In the genomic region with DNA sequence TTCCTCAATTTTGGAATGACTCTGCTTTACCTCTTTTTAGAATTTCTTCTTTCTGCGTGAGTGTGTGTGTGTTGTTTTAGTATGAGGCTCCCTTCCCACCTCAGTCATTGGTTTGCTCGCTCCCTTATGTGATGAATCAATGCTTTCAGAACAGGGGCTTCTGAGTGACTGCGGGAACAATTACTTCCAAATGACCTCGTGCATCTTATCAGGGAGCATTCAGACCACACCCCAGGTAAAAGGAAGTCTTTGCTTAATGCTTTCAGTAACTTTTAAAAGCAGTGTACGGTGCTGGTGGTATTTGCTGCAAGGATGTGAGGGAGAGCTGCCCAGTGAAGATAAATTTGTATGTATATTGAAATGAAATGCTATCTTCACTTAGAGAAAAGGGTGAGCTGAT, we compare ENCODE assay signal across 30 cellular contexts. TPM values are rescaled to one million over a fixed set of nuclear protein-coding genes. Genes with fewer than 3 reads are reported as not detected.
DNase-seq lines count a peak whose midpoint lies in the region; FAIRE-seq and TF ChIP-seq lines count a peak whose summit lies in the region.
"Had no signal": no experiment of that assay in that cellular context is flagged by ENCODE, and none has a peak within 500 bp of the region (broad histone marks: within the 10 kb centered on the region; RNA-seq: fewer than 3 reads in every experiment).

A gene with protein sequence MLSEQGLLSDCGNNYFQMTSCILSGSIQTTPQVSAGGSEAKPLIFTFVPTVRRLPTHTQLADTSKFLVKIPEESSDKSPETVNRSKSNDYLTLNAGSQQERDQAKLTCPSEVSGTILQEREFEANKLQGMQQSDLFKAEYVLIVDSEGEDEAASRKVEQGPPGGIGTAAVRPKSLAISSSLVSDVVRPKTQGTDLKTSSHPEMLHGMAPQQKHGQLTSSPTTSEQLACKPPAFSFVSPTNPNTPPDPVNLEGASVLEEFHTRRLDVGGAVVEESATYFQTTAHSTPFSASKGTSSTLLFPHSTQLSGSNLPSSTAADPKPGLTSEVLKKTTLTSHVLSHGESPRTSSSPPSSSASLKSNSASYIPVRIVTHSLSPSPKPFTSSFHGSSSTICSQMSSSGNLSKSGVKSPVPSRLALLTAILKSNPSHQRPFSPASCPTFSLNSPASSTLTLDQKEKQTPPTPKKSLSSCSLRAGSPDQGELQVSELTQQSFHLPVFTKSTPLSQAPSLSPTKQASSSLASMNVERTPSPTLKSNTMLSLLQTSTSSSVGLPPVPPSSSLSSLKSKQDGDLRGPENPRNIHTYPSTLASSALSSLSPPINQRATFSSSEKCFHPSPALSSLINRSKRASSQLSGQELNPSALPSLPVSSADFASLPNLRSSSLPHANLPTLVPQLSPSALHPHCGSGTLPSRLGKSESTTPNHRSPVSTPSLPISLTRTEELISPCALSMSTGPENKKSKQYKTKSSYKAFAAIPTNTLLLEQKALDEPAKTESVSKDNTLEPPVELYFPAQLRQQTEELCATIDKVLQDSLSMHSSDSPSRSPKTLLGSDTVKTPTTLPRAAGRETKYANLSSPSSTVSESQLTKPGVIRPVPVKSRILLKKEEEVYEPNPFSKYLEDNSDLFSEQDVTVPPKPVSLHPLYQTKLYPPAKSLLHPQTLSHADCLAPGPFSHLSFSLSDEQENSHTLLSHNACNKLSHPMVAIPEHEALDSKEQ (plus strand): TSS at position 103 of the 400 bp plus-strand sequence. CDS start 37 bp downstream, at position 140.

- H3K27ac ChIP-seq in SK-N-MC (peak within 1 kb of the TSS; percentile 86), mesendoderm (ENCODE audit: low read depth, low read length) (no peak within 1 kb of the TSS), temporal lobe (ENCODE audit: low read depth, low read length) (peak within 1 kb of the TSS; percentile 52), hepatocyte (no peak within 1 kb of the TSS)
- H3K27ac ChIP-seq: epithelial cell of prostate, PC-9, skin epidermis had no signal

- H3K9me3 ChIP-seq in SK-N-MC (ENCODE audit: low read depth, low read length) (no peaks in the 10 kb centered on the region), hepatocyte (ENCODE audit: low read depth) (no peaks in the 10 kb centered on the region)

- H2AFZ ChIP-seq in hepatocyte: no peak within 1 kb of the TSS
- H2AFZ ChIP-seq: PC-9 had no signal

- H3K18ac ChIP-seq in mesendoderm (ENCODE audit: low read length): peak within 1 kb of the TSS; percentile 76

- no peak within 1 kb of the TSS for H2BK120ac ChIP-seq in mesendoderm (ENCODE audit: low read depth, low read length)

- H2BK15ac ChIP-seq in mesendoderm (replicated peaks; ENCODE audit: low read depth): no peak within 1 kb of the TSS

- peaks cover 19% of the 10 kb centered on the region for H3K4me1 Mint-ChIP-seq in nephron progenitor cell
- H3K4me1 Mint-ChIP-seq: activated CD4-positive, alpha-beta T cell treated with anti-CD3 and anti-CD28 coated beads for 36 hours; CD4-positive, CD25-positive, alpha-beta regulatory T cell had no signal

- peaks cover 6% of the 10 kb centered on the region for H3K9me3 Mint-ChIP-seq in nephron progenitor cell
- H3K9me3 Mint-ChIP-seq: T-helper 1 cell treated with Interleukin-12 subunit alpha and Interleukin-12 subunit beta and Interleukin-4 antibody, amounts not matched to agents 30 μg/mL and 1 μg/mL, for 36 hours had no signal

- no peaks in the 10 kb centered on the region for H3K9me2 ChIP-seq in hepatocyte (replicated peaks; ENCODE audit: insufficient read depth)

- H4K8ac ChIP-seq in mesendoderm (ENCODE audit: low read depth, low read length): no peak within 1 kb of the TSS

- H3K9ac ChIP-seq in SK-N-MC (ENCODE audit: insufficient read length) (peak within 1 kb of the TSS; percentile 38), mesendoderm (ENCODE audit: low read length) (no peak within 1 kb of the TSS)

- no peak within 1 kb of the TSS for H3K23ac ChIP-seq in mesendoderm (ENCODE audit: low read length)

- H3K79me1 ChIP-seq in mesendoderm (ENCODE audit: low read length): no peaks in the 10 kb centered on the region

- no peak within 1 kb of the TSS for H4K5ac ChIP-seq in mesendoderm (ENCODE audit: low read length)

- H3K4me2 ChIP-seq in mesendoderm (ENCODE audit: low read length) (no peak within 1 kb of the TSS), hepatocyte (no peak within 1 kb of the TSS)
- H3K4me2 ChIP-seq: PC-9 had no signal

- H2AK5ac ChIP-seq in mesendoderm (ENCODE audit: low read length): no peak within 1 kb of the TSS

- H3K4me1 ChIP-seq in mesendoderm (ENCODE audit: control insufficient read depth, low read depth, low read length): peaks cover 3% of the 10 kb centered on the region
- no peaks in the 10 kb centered on the region for H3K4me1 ChIP-seq in hepatocyte (ENCODE audit: insufficient read depth)

- no peaks in the 10 kb centered on the region for H3K27me3 ChIP-seq in mesendoderm (ENCODE audit: insufficient read depth, low read length, poor library complexity)
- no peaks in the 10 kb centered on the region for H3K27me3 ChIP-seq in hepatocyte

- no peak within 1 kb of the TSS for H2BK5ac ChIP-seq in mesendoderm (ENCODE audit: low read length)

- no peak within 1 kb of the TSS for H3K4ac ChIP-seq in mesendoderm (ENCODE audit: low read depth, low read length)

- no peak within 1 kb of the TSS for H3K27ac Mint-ChIP-seq in nephron progenitor cell
- H3K27ac Mint-ChIP-seq: activated CD4-positive, alpha-beta T cell treated with anti-CD3 and anti-CD28 coated beads for 36 hours; CD4-positive, CD25-positive, alpha-beta regulatory T cell; T-helper 1 cell treated with Interleukin-12 subunit alpha and Interleukin-12 subunit beta and Interleukin-4 antibody, amounts not matched to agents 30 μg/mL and 1 μg/mL, for 36 hours had no signal

- H3K79me2 ChIP-seq in mesendoderm (ENCODE audit: control insufficient read depth, insufficient read depth, low read length): no peaks in the 10 kb centered on the region
- H3K79me2 ChIP-seq in hepatocyte: no peaks in the 10 kb centered on the region

- no peak within 1 kb of the TSS for H3K4me3 Mint-ChIP-seq in nephron progenitor cell
- H3K4me3 Mint-ChIP-seq: activated CD4-positive, alpha-beta T cell treated with anti-CD3 and anti-CD28 coated beads for 36 hours; activated T-cell treated with anti-CD3 and anti-CD28 coated beads, Interleukin-2, amount 50 U/mL, for 4 hours; CD4-positive, CD25-positive, alpha-beta regulatory T cell; nephron; T-helper 1 cell treated with Interleukin-12 subunit alpha and Interleukin-12 subunit beta and Interleukin-4 antibody, amounts not matched to agents 30 μg/mL and 1 μg/mL, for 36 hours had no signal

- no peak for FAIRE-seq in frontal cortex (lab: Jason Lieb, UNC)
- FAIRE-seq: D721Med, GM12878, urothelium cell line had no signal

- H3K36me3 ChIP-seq in SK-N-MC (ENCODE audit: insufficient read depth, low read length) (no peaks in the 10 kb centered on the region), mesendoderm (ENCODE audit: control insufficient read depth, insufficient read depth, low read length) (no peaks in the 10 kb centered on the region), hepatocyte (replicated peaks; ENCODE audit: insufficient read depth, low read depth) (no peaks in the 10 kb centered on the region)

- H3K56ac ChIP-seq in mesendoderm (ENCODE audit: low read length): no peak within 1 kb of the TSS

- no CpG with 5 or more reads among the region's 5 CpGs for WGBS in mesendoderm (ENCODE audit: extremely low coverage, insufficient coverage, low lambda C conversion rate)
- 45% methylated on average over 5 of the region's 5 CpGs for WGBS in hepatocyte (ENCODE audit: low lambda C conversion rate, missing lambda C conversion rate)

- DNase-seq in SK-N-MC (ENCODE audit: low read depth, low spot score) (no peak), frontal cortex (ENCODE audit: low spot score in 2 of 2) (no peak), mesendoderm (peak; percentile 40), hepatocyte (ENCODE audit: low spot score) (no peak), medulla oblongata (ENCODE audit: extremely low spot score) (no peak), nephron progenitor cell (no peak)
- DNase-seq: activated CD4-positive, alpha-beta T cell treated with anti-CD3 and anti-CD28 coated beads for 36 hours; activated T-cell treated with anti-CD3 and anti-CD28 coated beads, Interleukin-2, amount 50 U/mL, for 4 hours; caudate nucleus; CD4-positive, CD25-positive, alpha-beta regulatory T cell; GOT3; KBM-7; NCI-H1436; NCI-H2107; NCI-H510A; NK-92 treated with Interleukin-12 subunit alpha and Interleukin-12 subunit beta, amount 100 ng/mL, for 24 hours; PC-9; posterior cingulate gyrus; substantia nigra had no signal

- H3K27me3 Mint-ChIP-seq in nephron progenitor cell (ENCODE audit: low read depth, poor library complexity): peaks cover 8% of the 10 kb centered on the region
- H3K27me3 Mint-ChIP-seq: CD4-positive, CD25-positive, alpha-beta regulatory T cell had no signal

- no peaks in the 10 kb centered on the region for H4K20me1 ChIP-seq in hepatocyte (ENCODE audit: insufficient read depth, poor library complexity, severe bottlenecking)

- peak within 1 kb of the TSS; percentile 10; the same call in 1 of the 2 replicates for H3K4me3 ChIP-seq in SK-N-MC
- no peak within 1 kb of the TSS for H3K4me3 ChIP-seq in mesendoderm (ENCODE audit: low read length)
- H3K4me3 ChIP-seq in hepatocyte: no peak within 1 kb of the TSS
- H3K4me3 ChIP-seq: GM12878, PC-9, skin epidermis had no signal

- no peaks in the 10 kb centered on the region for H3K36me3 Mint-ChIP-seq in nephron progenitor cell (ENCODE audit: low read depth)
- H3K36me3 Mint-ChIP-seq: CD4-positive, CD25-positive, alpha-beta regulatory T cell had no signal

- TF ChIP-seq CTCF in hepatocyte (IDR thresholded peaks at IDR 0.05; ENCODE audit: poor library complexity) (no peak), nephron progenitor cell (IDR thresholded peaks at IDR 0.05) (no peak)

RNA-seq across cellular contexts. Expression of the gene that starts here (rescaled TPM):
- total RNA-seq in frontal cortex: 11.8 TPM
- 0.34 TPM for polyA plus RNA-seq in mesendoderm (2013, experiment 1 of 2)
- 0.15 TPM for polyA plus RNA-seq in mesendoderm (2013, experiment 2 of 2)
- total RNA-seq in temporal lobe: 5.9 TPM
- 0.96 and 1.2 TPM in 2 replicates for total RNA-seq in hepatocyte
- 1.5 TPM in 1 of 2 replicates, not detected in the other for polyA plus RNA-seq in hepatocyte
- total RNA-seq: activated CD4-positive, alpha-beta T cell treated with anti-CD3 and anti-CD28 coated beads for 36 hours; activated CD8-positive, alpha-beta memory T cell treated with anti-CD3 and anti-CD28 coated beads for 36 hours; activated T-cell treated with anti-CD3 and anti-CD28 coated beads, Interleukin-2, amount 50 U/mL, for 4 hours; CD4-positive, CD25-positive, alpha-beta regulatory T cell; Daoy; GM12878; HT1080 had no signal
- polyA plus RNA-seq: CD4-positive, CD25-positive, alpha-beta regulatory T cell; GM12878 had no signal

Comparison
In these comparisons a context has a peak if more than half of its experiments do, and no peak if none do; other contexts are left out.
1. H3K27ac ChIP-seq: peak in SK-N-MC (single experiment) and temporal lobe (single experiment); none in mesendoderm (single experiment) and hepatocyte (single experiment).